In genomic region chr11:64007160-64007628, GRCh38 we compare ENCODE assay signal across 8 cellular contexts. TPM values are rescaled to one million over a fixed set of nuclear protein-coding genes. Genes with fewer than 3 reads are reported as not detected.
DNase-seq lines count a peak whose midpoint lies in the region; ATAC-seq lines count a peak whose summit lies in the region.

No MANE protein-coding gene starts in this region.

- H3K36me3 ChIP-seq in BLaER1, result 0 out of 2 replicates have a peak, but pooled peaks cover 7% of the 10 kb centered on the region
- no peaks in the 10 kb centered on the region for H3K36me3 ChIP-seq in duodenal mucosa (ENCODE audit: control insufficient read depth in 1 of 2, insufficient read depth in 2 of 2, low read length in 2 of 2)

- H3K27ac ChIP-seq in BLaER1 (no peak overlapping the region), duodenal mucosa (ENCODE audit: low read depth, low read length) (no peak overlapping the region)

- peaks cover 17% of the 10 kb centered on the region for H3K9me3 ChIP-seq in BLaER1
- H3K9me3 ChIP-seq in duodenal mucosa (ENCODE audit: control insufficient read depth in 1 of 2, low read length in 2 of 2), result peaks cover 3% of the 10 kb centered on the region in 2 donors

- H3K9ac ChIP-seq in BLaER1, result no peak overlapping the region
- H3K9ac ChIP-seq in duodenal mucosa (ENCODE audit: low read depth in 1 of 2, low read length in 2 of 2), result peak overlapping the region in 1 of 2 donors; percentile 47

- peaks cover 70% of the 10 kb centered on the region for H4K20me1 ChIP-seq in BLaER1

- no peak overlapping the region for H3K4me3 ChIP-seq in BLaER1
- peak overlapping the region; percentile 47 to 69 for H3K4me3 ChIP-seq in duodenal mucosa (ENCODE audit: low read depth in 1 of 2, low read length in 2 of 2)

- peak; percentile 39 for DNase-seq in MV-4-11 (lab: John Stamatoyannopoulos, UW)
- DNase-seq in myocyte (ENCODE audit: low read depth), result peak; percentile 26
- no peak for DNase-seq in globus pallidus (ENCODE audit: low spot score)
- DNase-seq in activated gamma-delta T cell treated with Interleukin-2 at 50 U/mL for 16 hours, result no peak

- H3K4me2 ChIP-seq in BLaER1, result peak overlapping the region; percentile 60

- peaks cover 40% of the 10 kb centered on the region for H3K27me3 ChIP-seq in BLaER1
- peaks cover 4 to 7% of the 10 kb centered on the region in 2 donors for H3K27me3 ChIP-seq in duodenal mucosa (ENCODE audit: control insufficient read depth in 1 of 2, insufficient read depth in 2 of 2, low read length in 2 of 2)

- H3K4me1 ChIP-seq in BLaER1 (peaks cover 37% of the 10 kb centered on the region), duodenal mucosa (ENCODE audit: control insufficient read depth in 1 of 2, insufficient read depth in 2 of 2, low read length in 2 of 2) (peaks cover 10% of the 10 kb centered on the region in 2 donors)

- ATAC-seq in GM18867 (IDR thresholded peaks at IDR 0.05; ENCODE audit: unreplicated experiment) (no peak), HG02588 (IDR thresholded peaks at IDR 0.05; ENCODE audit: unreplicated experiment) (no peak)

RNA-seq across cellular contexts. Expression of gene OTUB1, which starts 21.0 kb away (rescaled TPM):
- 41.7 and 47.0 TPM in 2 replicates for total RNA-seq in myocyte
- 88.1 TPM for polyA plus RNA-seq in myocyte (2012)

RNA-seq across cellular contexts. Expression of gene FLRT1, which starts 28.5 kb away (rescaled TPM):
- total RNA-seq in myocyte, result not detected in 2 replicates
- polyA plus RNA-seq in myocyte (2012), result 0.28 TPM

RNA-seq across cellular contexts. Expression of gene COX8A, which starts 32.8 kb away (rescaled TPM):
- 396 and 474 TPM in 2 replicates for total RNA-seq in myocyte
- 445 TPM for polyA plus RNA-seq in myocyte (2012)

Comparison
In these comparisons a context has a peak if more than half of its experiments do, and no peak if none do; other contexts are left out.
1. DNase-seq: peak in MV-4-11 (single experiment) and myocyte (single experiment); none in globus pallidus (single experiment) and activated gamma-delta T cell treated with Interleukin-2 at 50 U/mL for 16 hours (single experiment).